Comparison of ENCODE assay signal across 27 cellular contexts in the genomic region with DNA sequence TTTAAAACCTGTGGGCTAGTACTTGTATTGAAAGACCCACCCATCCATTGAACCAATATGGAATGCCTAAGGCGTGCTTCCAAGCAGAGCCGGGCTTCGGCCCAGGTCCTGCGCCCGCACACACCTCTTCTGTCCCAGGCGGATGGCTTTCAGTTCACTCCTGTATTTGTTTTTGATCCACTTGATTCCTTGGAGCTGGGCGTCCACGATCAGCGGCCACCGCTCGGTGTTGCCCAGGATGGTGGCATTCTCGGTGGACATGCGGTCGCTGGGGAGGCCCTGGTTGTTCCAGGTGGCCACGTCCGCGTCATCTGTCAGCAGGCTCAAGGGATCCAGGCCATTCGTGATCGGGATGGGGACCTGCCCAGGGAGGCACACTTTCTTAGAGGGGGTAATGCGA.
"Had no signal": no experiment of that assay in that cellular context is flagged by ENCODE, and none has a peak within 500 bp of the region (broad histone marks: within the 10 kb centered on the region; RNA-seq: fewer than 3 reads in every experiment).

No MANE protein-coding gene starts in this region.

- H3K27ac ChIP-seq: pancreas, psoas muscle, right lobe of liver, sigmoid colon, stomach, suprapubic skin, testis, tibial artery, upper lobe of left lung, vagina had no signal

- H3K4me3 ChIP-seq: pancreas, psoas muscle, right lobe of liver, sigmoid colon, stomach, suprapubic skin, testis, tibial artery, upper lobe of left lung, vagina had no signal

- H3K36me3 ChIP-seq: pancreas, right lobe of liver, sigmoid colon, stomach, suprapubic skin, tibial artery, upper lobe of left lung, vagina had no signal

- H3K36me3 Mint-ChIP-seq: naive B cell; naive thymus-derived CD8-positive, alpha-beta T cell; natural killer cell treated with Interleukin-12 subunit alpha and Interleukin-12 subunit beta and Interleukin-15 and Interleukin-18, amount 100 ng/mL, for 72 hours; stimulated activated effector memory CD8-positive, alpha-beta T cell treated with anti-CD3 and anti-CD28 coated beads, Interleukin-12 subunit alpha, Interleukin-12 subunit beta, amount 100 ng/mL, for 72 hours; stimulated activated naive B cell treated with anti-CD40 and anti-IgM and Interleukin-4, amounts not matched to agents 10 μg/mL and 1 μg/mL and 100 μg/mL, for 72 hours had no signal

- DNase-seq: naive B cell; naive thymus-derived CD8-positive, alpha-beta T cell; nephron progenitor cell; occipital lobe; psoas muscle; right cardiac atrium; right lobe of liver; sigmoid colon; small intestine; stimulated activated CD4-positive, alpha-beta T cell treated with anti-CD3 and anti-CD28 coated beads, Interleukin-15, amount 100 ng/mL, for 24 hours; stimulated activated CD4-positive, alpha-beta T cell treated with anti-CD3 and anti-CD28 coated beads, Interleukin-2, amount 100 ng/mL, for 24 hours; stimulated activated CD4-positive, alpha-beta T cell treated with anti-CD3 and anti-CD28 coated beads, Interleukin-2, amount 100 ng/mL, for 48 hours; stimulated activated CD4-positive, alpha-beta T cell treated with anti-CD3 and anti-CD28 coated beads, Interleukin-4, amount 100 ng/mL, for 24 hours; stimulated activated naive B cell treated with anti-CD40 and anti-IgM and Interleukin-4, amounts not matched to agents 10 μg/mL and 1 μg/mL and 100 μg/mL, for 72 hours; stimulated activated naive CD4-positive, alpha-beta T cell treated with Interleukin-2 at 50 U/mL for 16 hours; stomach; testis; tibial artery; trophoblast cell; upper lobe of left lung had no signal

- H3K4me3 Mint-ChIP-seq: naive B cell; natural killer cell treated with Interleukin-12 subunit alpha and Interleukin-12 subunit beta and Interleukin-15 and Interleukin-18, amount 100 ng/mL, for 72 hours; nephron progenitor cell; neural crest cell; stimulated activated effector memory CD8-positive, alpha-beta T cell treated with anti-CD3 and anti-CD28 coated beads, Interleukin-12 subunit alpha, Interleukin-12 subunit beta, amount 100 ng/mL, for 72 hours; stimulated activated naive B cell treated with anti-CD40 and anti-IgM and Interleukin-4, amounts not matched to agents 10 μg/mL and 1 μg/mL and 100 μg/mL, for 72 hours; stimulated activated naive CD8-positive, alpha-beta T cell treated with anti-CD3 and anti-CD28 coated beads, Interleukin-15, Interleukin-2, amounts not matched to agents 100 ng/mL and 50 ng/mL, for 24 hours had no signal

- H3K27me3 ChIP-seq: pancreas, right lobe of liver, sigmoid colon, suprapubic skin, testis, upper lobe of left lung, vagina had no signal

- H3K4me1 ChIP-seq: pancreas, right lobe of liver, sigmoid colon, stomach, suprapubic skin, testis, tibial artery, upper lobe of left lung, vagina had no signal

- ATAC-seq: naive thymus-derived CD8-positive, alpha-beta T cell; natural killer cell treated with Interleukin-12 subunit alpha and Interleukin-12 subunit beta and Interleukin-15 and Interleukin-18, amount 100 ng/mL, for 72 hours; pancreas; psoas muscle; right cardiac atrium; right lobe of liver; stimulated activated effector memory CD8-positive, alpha-beta T cell treated with anti-CD3 and anti-CD28 coated beads, Interleukin-12 subunit alpha, Interleukin-12 subunit beta, amount 100 ng/mL, for 72 hours; stimulated activated naive B cell treated with anti-CD40 and anti-IgM and Interleukin-4, amounts not matched to agents 10 μg/mL and 1 μg/mL and 100 μg/mL, for 72 hours had no signal

- H3K9me3 Mint-ChIP-seq: naive B cell; naive thymus-derived CD8-positive, alpha-beta T cell; natural killer cell treated with Interleukin-12 subunit alpha and Interleukin-12 subunit beta and Interleukin-15 and Interleukin-18, amount 100 ng/mL, for 72 hours; nephron progenitor cell; neural crest cell; stimulated activated effector memory CD8-positive, alpha-beta T cell treated with anti-CD3 and anti-CD28 coated beads, Interleukin-12 subunit alpha, Interleukin-12 subunit beta, amount 100 ng/mL, for 72 hours; stimulated activated naive B cell treated with anti-CD40 and anti-IgM and Interleukin-4, amounts not matched to agents 10 μg/mL and 1 μg/mL and 100 μg/mL, for 72 hours; stimulated activated naive CD8-positive, alpha-beta T cell treated with anti-CD3 and anti-CD28 coated beads, Interleukin-15, Interleukin-2, amounts not matched to agents 100 ng/mL and 50 ng/mL, for 24 hours had no signal

- H3K9me3 ChIP-seq: pancreas, psoas muscle, right lobe of liver, sigmoid colon, stomach, suprapubic skin, testis, tibial artery, upper lobe of left lung, vagina had no signal

- H3K27ac Mint-ChIP-seq: naive B cell; natural killer cell treated with Interleukin-12 subunit alpha and Interleukin-12 subunit beta and Interleukin-15 and Interleukin-18, amount 100 ng/mL, for 72 hours; nephron progenitor cell; stimulated activated effector memory CD8-positive, alpha-beta T cell treated with anti-CD3 and anti-CD28 coated beads, Interleukin-12 subunit alpha, Interleukin-12 subunit beta, amount 100 ng/mL, for 72 hours; stimulated activated naive B cell treated with anti-CD40 and anti-IgM and Interleukin-4, amounts not matched to agents 10 μg/mL and 1 μg/mL and 100 μg/mL, for 72 hours; stimulated activated naive CD8-positive, alpha-beta T cell treated with anti-CD3 and anti-CD28 coated beads, Interleukin-15, Interleukin-2, amounts not matched to agents 100 ng/mL and 50 ng/mL, for 24 hours had no signal

- H3K4me1 Mint-ChIP-seq: neural crest cell; stimulated activated effector memory CD8-positive, alpha-beta T cell treated with anti-CD3 and anti-CD28 coated beads, Interleukin-12 subunit alpha, Interleukin-12 subunit beta, amount 100 ng/mL, for 72 hours had no signal

- H3K27me3 Mint-ChIP-seq: naive B cell; natural killer cell treated with Interleukin-12 subunit alpha and Interleukin-12 subunit beta and Interleukin-15 and Interleukin-18, amount 100 ng/mL, for 72 hours; stimulated activated naive CD8-positive, alpha-beta T cell treated with anti-CD3 and anti-CD28 coated beads, Interleukin-15, Interleukin-2, amounts not matched to agents 100 ng/mL and 50 ng/mL, for 24 hours had no signal
